1 cellular context compared by ENCODE assay signal in genomic region chr1:169031566-169032224, GRCh38.
TF ChIP-seq lines count a peak whose summit lies in the region.

No MANE protein-coding gene starts in this region.

TF ChIP-seq in H1, 55 proteins besides CTCF, POLR2A, EP300 and RAD21 (continued from another document):
- TF ChIP-seq FOSL1 (IDR thresholded peaks at IDR 0.05; ENCODE audit: insufficient read depth, low read depth, low read length) (no peak), NANOG (IDR thresholded peaks at IDR 0.05; ENCODE audit: insufficient read depth, low read depth, low read length, poor library complexity, severe bottlenecking) (no peak), RFX5 (IDR thresholded peaks at IDR 0.05; ENCODE audit: borderline replicate concordance, low read depth, low read length) (no peak), CEBPB (IDR thresholded peaks at IDR 0.05; ENCODE audit: low read depth, low read length) (no peak), SIRT6 (IDR thresholded peaks at IDR 0.05; ENCODE audit: low read length) (no peak), RBBP5 (IDR thresholded peaks at IDR 0.05; ENCODE audit: borderline replicate concordance, low read depth, low read length) (no peak), ATF2 (IDR thresholded peaks at IDR 0.05; ENCODE audit: low read length) (no peak), E2F6 (IDR thresholded peaks at IDR 0.05) (no peak), JUND (IDR thresholded peaks at IDR 0.05; ENCODE audit: low read length) (no peak), CTBP2 (IDR thresholded peaks at IDR 0.05; ENCODE audit: borderline replicate concordance, insufficient read depth, insufficient read length, low read length) (no peak), BRCA1 (IDR thresholded peaks at IDR 0.05; ENCODE audit: low read depth, low read length) (no peak), EGR1 (IDR thresholded peaks at IDR 0.05; ENCODE audit: borderline replicate concordance, low read depth, low read length) (no peak), SIN3A (conservative IDR thresholded peaks at IDR 0.05 in 1 of 2, IDR thresholded peaks at IDR 0.05 in 1 of 2; ENCODE audit: low read depth in 1 of 2, low read length in 2 of 2) (no peak)
